14 cellular contexts compared by ENCODE assay signal in genomic region chr3:20049275-20049674, GRCh38. TPM values are rescaled to one million over a fixed set of nuclear protein-coding genes. Genes with fewer than 3 reads are reported as not detected.
A peak's percentile ranks its signal among the peaks of the same experiment; 100 is the strongest.
DNase-seq lines count a peak whose midpoint lies in the region; ATAC-seq and TF ChIP-seq lines count a peak whose summit lies in the region.
"Had no signal": no experiment of that assay in that cellular context is flagged by ENCODE, and none has a peak within 500 bp of the region (broad histone marks: within the 10 kb centered on the region; RNA-seq: fewer than 3 reads in every experiment).

No MANE protein-coding gene starts in this region.

- H3K4me1 Mint-ChIP-seq in activated B cell treated with CpG ODN at 0.5 μM for 24 hours: peaks cover 73% of the 10 kb centered on the region
- H3K4me1 Mint-ChIP-seq in type B pancreatic cell (ENCODE audit: unreplicated experiment): peaks cover 25% of the 10 kb centered on the region

- H3K27me3 Mint-ChIP-seq in activated B cell treated with CpG ODN at 0.5 μM for 24 hours: no peaks in the 10 kb centered on the region
- H3K27me3 Mint-ChIP-seq in type B pancreatic cell: no peaks in the 10 kb centered on the region
- H3K27me3 Mint-ChIP-seq: stimulated activated naive CD8-positive, alpha-beta T cell treated with anti-CD3 and anti-CD28 coated beads, Interleukin-15, amount 100 ng/mL, for 72 hours had no signal

- POLR2A ChIA-PET in activated B cell treated with CpG ODN at 0.5 μM for 24 hours (lab: Charles Lee): interaction anchor here (0.6 to 1.0 kb wide), 3 partner anchors 66 to 680 kb away, joined by 3 to 5 read pairs (median 3); no protein-coding TSS in a partner anchor

- H3K4me3 Mint-ChIP-seq in activated B cell treated with CpG ODN at 0.5 μM for 24 hours (peak overlapping the region; percentile 77), type B pancreatic cell (no peak overlapping the region)
- H3K4me3 Mint-ChIP-seq: stimulated activated naive CD8-positive, alpha-beta T cell treated with anti-CD3 and anti-CD28 coated beads, Interleukin-15, amount 100 ng/mL, for 72 hours had no signal

- DNase-seq in activated B cell treated with CpG ODN at 0.5 μM for 24 hours: no peak
- DNase-seq in EL: no peak
- no peak for DNase-seq in type B pancreatic cell (ENCODE audit: extremely low spot score, unreplicated experiment)
- DNase-seq in HuH-7.5 (ENCODE audit: low spot score): no peak
- DNase-seq in foreskin fibroblast: no peak
- DNase-seq: Caco-2; NCI-H2029 treated with DMSO at 0.1 percent for 48 hours; right cardiac atrium; stimulated activated naive CD8-positive, alpha-beta T cell treated with anti-CD3 and anti-CD28 coated beads, Interleukin-15, amount 100 ng/mL, for 72 hours; T-helper 1 cell had no signal

- ATAC-seq in GM18498 (IDR thresholded peaks at IDR 0.05; ENCODE audit: unreplicated experiment): peak; percentile 77
- peak; percentile 63 for ATAC-seq in GM21360 (IDR thresholded peaks at IDR 0.05; ENCODE audit: unreplicated experiment)
- peak; percentile 71 for ATAC-seq in HG03066 (IDR thresholded peaks at IDR 0.05; ENCODE audit: low read depth, unreplicated experiment)
- ATAC-seq in activated B cell treated with CpG ODN at 0.5 μM for 24 hours (ENCODE audit: low read depth): peak; percentile 86
- ATAC-seq: right cardiac atrium; stimulated activated naive CD8-positive, alpha-beta T cell treated with anti-CD3 and anti-CD28 coated beads, Interleukin-15, amount 100 ng/mL, for 72 hours had no signal

- H3K9me3 Mint-ChIP-seq in activated B cell treated with CpG ODN at 0.5 μM for 24 hours (no peaks in the 10 kb centered on the region), type B pancreatic cell (peaks cover 10% of the 10 kb centered on the region)
- H3K9me3 Mint-ChIP-seq: stimulated activated naive CD8-positive, alpha-beta T cell treated with anti-CD3 and anti-CD28 coated beads, Interleukin-15, amount 100 ng/mL, for 72 hours had no signal

- peak overlapping the region; percentile 87 for H3K27ac Mint-ChIP-seq in activated B cell treated with CpG ODN at 0.5 μM for 24 hours
- no peak overlapping the region for H3K27ac Mint-ChIP-seq in type B pancreatic cell
- H3K27ac Mint-ChIP-seq: stimulated activated naive CD8-positive, alpha-beta T cell treated with anti-CD3 and anti-CD28 coated beads, Interleukin-15, amount 100 ng/mL, for 72 hours had no signal

- intact Hi-C loops in activated B cell treated with CpG ODN at 0.5 μM for 24 hours (cut with micrococcal nuclease): loop anchor here (1.0 kb wide), 1 partner anchor 8 kb away; no protein-coding TSS in a partner anchor

- CTCF ChIA-PET in activated B cell treated with CpG ODN at 0.5 μM for 24 hours (lab: Charles Lee): interaction anchor here (1.9 kb wide), 1 partner anchor 8 kb away, joined by 6 read pairs; the partner anchor contains the start of gene KAT2B

- H3K4me3 ChIP-seq in foreskin fibroblast (ENCODE audit: low read depth in 1 of 2, low read length in 2 of 2): no peak overlapping the region

- H3K36me3 Mint-ChIP-seq in activated B cell treated with CpG ODN at 0.5 μM for 24 hours (ENCODE audit: low read depth): no peaks in the 10 kb centered on the region
- H3K36me3 Mint-ChIP-seq in type B pancreatic cell: no peaks in the 10 kb centered on the region

- no peak for TF ChIP-seq CTCF in activated B cell treated with CpG ODN at 0.5 μM for 24 hours (IDR thresholded peaks at IDR 0.05)
- no peak for TF ChIP-seq CTCF in type B pancreatic cell (conservative IDR thresholded peaks at IDR 0.05)
- no peak for TF ChIP-seq CTCF in foreskin fibroblast (IDR thresholded peaks at IDR 0.05; ENCODE audit: low read depth, low read length)

RNA-seq across cellular contexts. Expression of gene KAT2B, which starts 9.0 kb away (rescaled TPM):
- 35.9 and 36.8 TPM in 2 replicates for total RNA-seq in activated B cell treated with CpG ODN at 0.5 μM for 24 hours
- 13.2 and 15.4 TPM in 2 replicates for total RNA-seq in type B pancreatic cell (ENCODE audit: low replicate concordance)

RNA-seq across cellular contexts. Expression of gene PP2D1, which starts 37.2 kb away (rescaled TPM):
- total RNA-seq in activated B cell treated with CpG ODN at 0.5 μM for 24 hours (not detected in 2 replicates), type B pancreatic cell (ENCODE audit: low replicate concordance) (not detected in 2 replicates)
- total RNA-seq: Caco-2, H4, right cardiac atrium had no signal
